8 cellular contexts compared by ENCODE assay signal in the genomic region with DNA sequence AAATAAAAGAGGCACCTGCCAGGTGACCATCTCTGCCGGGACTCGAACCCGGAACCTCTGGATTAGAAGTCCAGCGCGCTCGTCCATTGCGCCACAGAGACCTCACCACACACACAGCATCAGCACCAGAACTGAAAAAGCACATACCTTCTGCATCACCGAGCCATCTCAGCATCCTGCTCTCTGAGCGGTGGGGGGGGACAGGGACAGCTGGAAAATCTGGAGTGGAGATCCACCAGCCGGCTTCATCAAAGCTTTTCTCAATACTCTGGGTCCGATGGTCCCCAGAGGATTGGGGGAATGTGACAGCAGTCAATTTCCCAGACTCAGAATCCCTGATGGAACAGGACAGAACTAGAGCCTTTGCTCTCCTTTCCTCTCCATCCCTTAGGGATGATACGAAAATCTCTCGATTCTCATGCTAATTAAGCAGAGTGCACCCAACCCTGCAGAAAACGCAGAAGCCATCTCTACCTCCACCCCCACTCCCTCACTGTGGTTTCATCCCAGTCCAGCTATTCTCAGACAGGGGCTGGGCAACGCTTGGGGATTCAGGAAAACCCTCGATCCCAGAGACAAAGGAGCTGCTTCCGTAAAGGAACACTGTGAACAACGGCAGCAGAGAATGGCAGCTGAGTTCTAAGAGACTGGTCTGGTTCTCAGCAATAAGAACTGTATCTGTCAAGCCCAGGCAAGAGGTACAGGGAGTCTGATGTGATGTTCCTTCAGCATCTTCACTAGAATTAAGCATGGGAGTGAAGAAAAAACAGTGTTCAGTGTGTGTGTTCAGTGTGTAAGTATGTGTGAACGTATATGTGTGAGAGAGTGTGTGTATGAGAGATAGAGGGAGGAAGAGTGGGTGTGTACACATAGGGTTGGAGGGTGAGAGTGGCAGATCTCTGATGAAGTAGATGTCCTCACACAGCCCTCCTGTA. TPM values are rescaled to one million over a fixed set of nuclear protein-coding genes. Genes with fewer than 3 reads are reported as not detected.
DNase-seq lines count a peak whose midpoint lies in the region; ATAC-seq and TF ChIP-seq lines count a peak whose summit lies in the region.
"Had no signal": no experiment of that assay in that cellular context is flagged by ENCODE, and none has a peak within 500 bp of the region (broad histone marks: within the 10 kb centered on the region; RNA-seq: fewer than 3 reads in every experiment).

No MANE protein-coding gene starts in this region.

- no peak overlapping the region for H3K27ac Mint-ChIP-seq in T-helper 2 cell treated with Interferon-gamma antibody and Interleukin-4, amounts not matched to agents 5 μg/mL and 100 μg/mL, for 36 hours

- no peaks in the 10 kb centered on the region for H3K4me1 Mint-ChIP-seq in T-helper 2 cell treated with Interferon-gamma antibody and Interleukin-4, amounts not matched to agents 5 μg/mL and 100 μg/mL, for 36 hours (ENCODE audit: low read depth)

- intact Hi-C loops in mucosa of descending colon (cut with DNase I, micrococcal nuclease): no loop called here

- H3K4me1 ChIP-seq in neuron (ENCODE audit: insufficient read depth, low read length) (peaks cover 7% of the 10 kb centered on the region), mucosa of descending colon (ENCODE audit: low read depth) (no peaks in the 10 kb centered on the region)

- DNase-seq in GM04503 (ENCODE audit: low read depth) (peak; percentile 30), NCI-H2227 treated with DMSO at 0.1 percent for 48 hours (lab: John Stamatoyannopoulos, UW) (peak; percentile 82), dermis blood vessel endothelial cell (peak; percentile 47), mucosa of descending colon (no peak)
- no peak for DNase-seq in T-helper 2 cell treated with Interferon-gamma antibody and Interleukin-4, amounts not matched to agents 5 μg/mL and 100 μg/mL, for 36 hours (ENCODE audit: low spot score)
- DNase-seq: right cardiac atrium had no signal

- ATAC-seq in mucosa of descending colon (no peak), HG02885 (IDR thresholded peaks at IDR 0.05; ENCODE audit: poor library complexity, unreplicated experiment) (no peak)
- ATAC-seq: right cardiac atrium had no signal

- H3K9me3 Mint-ChIP-seq in T-helper 2 cell treated with Interferon-gamma antibody and Interleukin-4, amounts not matched to agents 5 μg/mL and 100 μg/mL, for 36 hours: no peaks in the 10 kb centered on the region

- H2AFZ ChIP-seq in neuron (ENCODE audit: low read depth, low read length): peak overlapping the region; percentile 10

- no peak overlapping the region for H3K4me3 Mint-ChIP-seq in T-helper 2 cell treated with Interferon-gamma antibody and Interleukin-4, amounts not matched to agents 5 μg/mL and 100 μg/mL, for 36 hours

- no peaks in the 10 kb centered on the region for H3K27me3 ChIP-seq in neuron (ENCODE audit: insufficient read depth, low read length)

- no peaks in the 10 kb centered on the region for H3K36me3 Mint-ChIP-seq in T-helper 2 cell treated with Interferon-gamma antibody and Interleukin-4, amounts not matched to agents 5 μg/mL and 100 μg/mL, for 36 hours (ENCODE audit: low read depth)

- H3K4me3 ChIP-seq in neuron (ENCODE audit: low read length) (peak overlapping the region; percentile 33), mucosa of descending colon (no peak overlapping the region)

- H3K9me3 ChIP-seq in neuron (ENCODE audit: low read length): no peaks in the 10 kb centered on the region
- H3K9me3 ChIP-seq in mucosa of descending colon: no peaks in the 10 kb centered on the region

- TF ChIP-seq CTCF in mucosa of descending colon (IDR thresholded peaks at IDR 0.05): no peak

- H3K36me3 ChIP-seq in neuron (ENCODE audit: insufficient read depth, low read length): no peaks in the 10 kb centered on the region
- H3K36me3 ChIP-seq in mucosa of descending colon (ENCODE audit: low read depth): no peaks in the 10 kb centered on the region

- peaks cover 9% of the 10 kb centered on the region for H3K27me3 Mint-ChIP-seq in T-helper 2 cell treated with Interferon-gamma antibody and Interleukin-4, amounts not matched to agents 5 μg/mL and 100 μg/mL, for 36 hours (ENCODE audit: low read depth)

RNA-seq across cellular contexts. Expression of a gene that starts 29.6 kb away (rescaled TPM):
- total RNA-seq in dermis blood vessel endothelial cell: under 0.01 and 0.09 TPM in 2 replicates
- 10 to 100 TPM in 2 of 3 donors, 1 to 10 TPM in 1; 2.7 to 23.3 (median 10.3) TPM for total RNA-seq in mucosa of descending colon

Comparison
In these comparisons a context has a peak if more than half of its experiments do, and no peak if none do; other contexts are left out.
1. DNase-seq: peak in GM04503 (single experiment), NCI-H2227 treated with DMSO at 0.1 percent for 48 hours (single experiment) and dermis blood vessel endothelial cell (single experiment); none in T-helper 2 cell treated with Interferon-gamma antibody and Interleukin-4, amounts not matched to agents 5 μg/mL and 100 μg/mL, for 36 hours (single experiment) and mucosa of descending colon (0 of 3).